ENCODE assay signal across 26 cellular contexts in genomic region chr2:603427-603826, GRCh38.
DNase-seq lines count a peak whose midpoint lies in the region; ATAC-seq, FAIRE-seq and TF ChIP-seq lines count a peak whose summit lies in the region.
"Had no signal": no experiment of that assay in that cellular context is flagged by ENCODE, and none has a peak within 500 bp of the region (broad histone marks: within the 10 kb centered on the region; RNA-seq: fewer than 3 reads in every experiment).

No MANE protein-coding gene starts in this region.

- H3K4me3 ChIP-seq in PC-9 (no peak overlapping the region), K562 (no peak overlapping the region)
- H3K4me3 ChIP-seq: GM23248 had no signal

- no peaks in the 10 kb centered on the region for H3K27me3 Mint-ChIP-seq in Calu3 (ENCODE audit: unreplicated experiment)

- TF ChIP-seq RAD21 in K562 (CRISPR knock-in tag; conservative IDR thresholded peaks at IDR 0.05 in 1 of 2, IDR thresholded peaks at IDR 0.05 in 1 of 2): no peak

- H3K9me3 ChIP-seq in PC-9 (ENCODE audit: insufficient read depth, low read depth): peaks cover 9% of the 10 kb centered on the region; the same call in 1 of the 2 replicates
- no peaks in the 10 kb centered on the region for H3K9me3 ChIP-seq in K562 (replicated peaks; ENCODE audit: control insufficient read depth, insufficient read depth, low read depth, low read length)
- H3K9me3 ChIP-seq: SK-N-SH had no signal

- H3K27ac Mint-ChIP-seq in Calu3 (ENCODE audit: unreplicated experiment): peak overlapping the region; percentile 85
- H3K27ac Mint-ChIP-seq: B cell, HFFc6 had no signal

- H3K4me2 ChIP-seq in PC-9: peak overlapping the region; percentile 49
- no peak overlapping the region for H3K4me2 ChIP-seq in K562 (ENCODE audit: insufficient read depth, low read length)
- H3K4me2 ChIP-seq: SK-N-SH had no signal

- H3K9me1 ChIP-seq in K562 (ENCODE audit: control insufficient read depth, insufficient read depth, low read length): no peaks in the 10 kb centered on the region

- no peak for FAIRE-seq in K562 (lab: Jason Lieb, UNC)

- WGBS in K562 (ENCODE audit: insufficient coverage, low coverage, missing lambda C conversion rate): 4% methylated on average over 5 of the region's 5 CpGs

- in situ Hi-C loops in K562 (cut with MboI): no loop called here

- intact Hi-C loops in Calu3 (cut with micrococcal nuclease; ENCODE audit: unreplicated experiment) (no loop called here), PC-9 (cut with micrococcal nuclease; ENCODE audit: unreplicated experiment) (no loop called here), K562 (cut with micrococcal nuclease) (no loop called here)

- peak overlapping the region; percentile 54 for H2AFZ ChIP-seq in PC-9
- no peak overlapping the region for H2AFZ ChIP-seq in K562 (ENCODE audit: low read depth, low read length)
- H2AFZ ChIP-seq: GM23248 had no signal

- H3K9me3 Mint-ChIP-seq in Calu3 (ENCODE audit: low read depth, unreplicated experiment): peaks cover 5% of the 10 kb centered on the region

- no peak for TF ChIP-seq EP300 in K562 (IDR thresholded peaks at IDR 0.05; ENCODE audit: low read length)

- H3K36me3 Mint-ChIP-seq in Calu3 (ENCODE audit: insufficient read depth, unreplicated experiment): peaks cover 13% of the 10 kb centered on the region
- H3K36me3 Mint-ChIP-seq: CD14-positive monocyte; CD8-positive, alpha-beta memory T cell had no signal

- peak overlapping the region; percentile 88 for H3K27ac ChIP-seq in PC-9
- H3K27ac ChIP-seq in K562 (ENCODE audit: extremely low read depth, low read depth, low read length): no peak overlapping the region
- H3K27ac ChIP-seq: GM23248, RWPE1 had no signal

- H3F3A ChIP-seq in PC-9 (ENCODE audit: insufficient read depth, low read depth): peaks cover 33% of the 10 kb centered on the region

- no peak for ATAC-seq in K562
- no peak for ATAC-seq in GM19324 (IDR thresholded peaks at IDR 0.05; ENCODE audit: low FRiP score, unreplicated experiment)
- ATAC-seq in GM18867 (IDR thresholded peaks at IDR 0.05; ENCODE audit: unreplicated experiment): no peak
- ATAC-seq: Panc1 had no signal

- H3K27me3 ChIP-seq in PC-9 (ENCODE audit: insufficient read depth, low read depth) (0 out of 2 replicates have a peak, but pooled peaks cover 7% of the 10 kb centered on the region), K562 (ENCODE audit: control insufficient read depth in 2 of 2, insufficient read depth in 2 of 2, low read length in 2 of 2) (peaks cover 24 to 65% of the 10 kb centered on the region in 2 experiments)

- no peak overlapping the region for H3K4me3 Mint-ChIP-seq in Calu3 (ENCODE audit: low read depth, unreplicated experiment)
- H3K4me3 Mint-ChIP-seq: B cell; CD14-positive monocyte; CD8-positive, alpha-beta memory T cell; HFFc6 had no signal

- H3K9me2 ChIP-seq in PC-9 (ENCODE audit: insufficient read depth): no peaks in the 10 kb centered on the region
- H3K9me2 ChIP-seq: SK-N-SH had no signal

- no peak for TF ChIP-seq CTCF in Calu3 (IDR thresholded peaks at IDR 0.05; ENCODE audit: unreplicated experiment)
- no peak for TF ChIP-seq CTCF in PC-9 (conservative IDR thresholded peaks at IDR 0.05)
- no peak for TF ChIP-seq CTCF in K562 (IDR thresholded peaks at IDR 0.05 in 2 of 3, conservative IDR thresholded peaks at IDR 0.05 in 1 of 3; ENCODE audit: insufficient read depth in 2 of 3, low read depth in 1 of 3, low read length in 3 of 3)

- H3K4me1 Mint-ChIP-seq in Calu3 (ENCODE audit: low read depth, unreplicated experiment): peaks cover 18% of the 10 kb centered on the region
- H3K4me1 Mint-ChIP-seq: B cell; CD14-positive monocyte; CD8-positive, alpha-beta memory T cell had no signal

- TF ChIP-seq POLR2A in K562 (conservative IDR thresholded peaks at IDR 0.05): no peak

- no peaks in the 10 kb centered on the region for H3K36me3 ChIP-seq in PC-9 (ENCODE audit: low read depth)
- H3K36me3 ChIP-seq in K562 (ENCODE audit: control insufficient read depth, insufficient read depth, low read length): no peaks in the 10 kb centered on the region

- H4K20me1 ChIP-seq in PC-9 (ENCODE audit: insufficient read depth): no peaks in the 10 kb centered on the region
- no peaks in the 10 kb centered on the region for H4K20me1 ChIP-seq in K562 (replicated peaks; ENCODE audit: control insufficient read depth, insufficient read depth, low read length)

- CTCF ChIA-PET in Calu3 (lab: Charles Lee): no interaction called here
- CTCF ChIA-PET in PC-9 (lab: Charles Lee): no interaction called here
- CTCF ChIA-PET in K562 (lab: Yijun Ruan, JAX; ENCODE audit: low intra/inter-chr PET ratio): no interaction called here

- no peak for DNase-seq in Calu3
- no peak for DNase-seq in PC-9
- no peak for DNase-seq in K562 (ENCODE audit: extremely low read depth in 1 of 4, low spot score in 3 of 4)
- DNase-seq in stimulated activated CD8-positive, alpha-beta memory T cell treated with anti-CD3 and anti-CD28 coated beads, Interleukin-4, amount 100 ng/mL, for 48 hours: peak; percentile 18
- no peak for DNase-seq in activated CD4-positive, alpha-beta T cell treated with anti-CD3 and anti-CD28 coated beads, Interleukin-2, amount 50 U/mL, for 4 hours
- DNase-seq: CD8-positive, alpha-beta memory T cell; DMS153; DND-41; GM23248; H7; HFFc6; KBM-7; NCI-H1105 treated with DMSO at 0.1 percent for 48 hours; NCI-H1694; NCI-H2029 treated with DMSO at 0.1 percent for 48 hours; NCI-H2227 treated with DMSO at 0.1 percent for 48 hours; NCI-H526 treated with DMSO at 0.1 percent for 48 hours; SHP77 treated with DMSO at 0.1 percent for 48 hours; SW 1271 had no signal

- no TSS peak for BruUV-seq in Calu3 (replicated peaks; lab: Mats Ljungman, UMichigan)
- no TSS peak for BruUV-seq in PC-9 (replicated peaks; lab: Mats Ljungman, UMichigan)
- BruUV-seq in K562 (replicated peaks; lab: Mats Ljungman, UMichigan): no TSS peak

- H3K79me2 ChIP-seq in PC-9 (ENCODE audit: low read depth) (no peaks in the 10 kb centered on the region), K562 (ENCODE audit: control insufficient read depth, insufficient read depth, low read length) (no peaks in the 10 kb centered on the region)

- no peak overlapping the region for H3K9ac ChIP-seq in K562 (ENCODE audit: insufficient read depth in 1 of 2, low read depth in 2 of 2, low read length in 2 of 2)
- H3K9ac ChIP-seq: GM23248, SK-N-SH had no signal

- H3K4me1 ChIP-seq in PC-9 (replicated peaks; ENCODE audit: insufficient read depth): peaks cover 29% of the 10 kb centered on the region
- peaks cover 0 to 4% of the 10 kb centered on the region in 2 experiments; a peak in 1 of 5 replicates for H3K4me1 ChIP-seq in K562 (replicated peaks in 1 of 2; ENCODE audit: control insufficient read depth in 2 of 2, insufficient read depth in 2 of 2, low read length in 2 of 2)

- POLR2A ChIA-PET in PC-9 (lab: Charles Lee; ENCODE audit: unreplicated experiment) (no interaction called here), K562 (lab: Yijun Ruan, JAX) (no interaction called here)

TF ChIP-seq in K562, 482 proteins besides CTCF, POLR2A, EP300 and RAD21 (continues in another document):
- TF ChIP-seq ILF3 (IDR thresholded peaks at IDR 0.05; ENCODE audit: borderline replicate concordance) (no peak), ZNF431 (CRISPR knock-in tag; IDR thresholded peaks at IDR 0.05) (peak; percentile 87), ZNF77 (CRISPR knock-in tag; IDR thresholded peaks at IDR 0.05) (no peak), BCLAF1 (IDR thresholded peaks at IDR 0.05; ENCODE audit: borderline replicate concordance in 1 of 2, control insufficient read depth in 1 of 2, low read depth in 2 of 2, low read length in 1 of 2) (no peak)
- TF ChIP-seq, protein P1, sequence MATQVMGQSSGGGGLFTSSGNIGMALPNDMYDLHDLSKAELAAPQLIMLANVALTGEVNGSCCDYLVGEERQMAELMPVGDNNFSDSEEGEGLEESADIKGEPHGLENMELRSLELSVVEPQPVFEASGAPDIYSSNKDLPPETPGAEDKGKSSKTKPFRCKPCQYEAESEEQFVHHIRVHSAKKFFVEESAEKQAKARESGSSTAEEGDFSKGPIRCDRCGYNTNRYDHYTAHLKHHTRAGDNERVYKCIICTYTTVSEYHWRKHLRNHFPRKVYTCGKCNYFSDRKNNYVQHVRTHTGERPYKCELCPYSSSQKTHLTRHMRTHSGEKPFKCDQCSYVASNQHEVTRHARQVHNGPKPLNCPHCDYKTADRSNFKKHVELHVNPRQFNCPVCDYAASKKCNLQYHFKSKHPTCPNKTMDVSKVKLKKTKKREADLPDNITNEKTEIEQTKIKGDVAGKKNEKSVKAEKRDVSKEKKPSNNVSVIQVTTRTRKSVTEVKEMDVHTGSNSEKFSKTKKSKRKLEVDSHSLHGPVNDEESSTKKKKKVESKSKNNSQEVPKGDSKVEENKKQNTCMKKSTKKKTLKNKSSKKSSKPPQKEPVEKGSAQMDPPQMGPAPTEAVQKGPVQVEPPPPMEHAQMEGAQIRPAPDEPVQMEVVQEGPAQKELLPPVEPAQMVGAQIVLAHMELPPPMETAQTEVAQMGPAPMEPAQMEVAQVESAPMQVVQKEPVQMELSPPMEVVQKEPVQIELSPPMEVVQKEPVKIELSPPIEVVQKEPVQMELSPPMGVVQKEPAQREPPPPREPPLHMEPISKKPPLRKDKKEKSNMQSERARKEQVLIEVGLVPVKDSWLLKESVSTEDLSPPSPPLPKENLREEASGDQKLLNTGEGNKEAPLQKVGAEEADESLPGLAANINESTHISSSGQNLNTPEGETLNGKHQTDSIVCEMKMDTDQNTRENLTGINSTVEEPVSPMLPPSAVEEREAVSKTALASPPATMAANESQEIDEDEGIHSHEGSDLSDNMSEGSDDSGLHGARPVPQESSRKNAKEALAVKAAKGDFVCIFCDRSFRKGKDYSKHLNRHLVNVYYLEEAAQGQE (CRISPR knock-in tag; IDR thresholded peaks at IDR 0.05; ENCODE audit: low read depth): no peak
